In genomic region chr21:35770101-35770945, GRCh38 we compare ENCODE assay signal across 23 cellular contexts.
"Had no signal": no experiment of that assay in that cellular context is flagged by ENCODE, and none has a peak within 500 bp of the region (broad histone marks: within the 10 kb centered on the region; RNA-seq: fewer than 3 reads in every experiment).

No MANE protein-coding gene starts in this region.

- H3K4me1 Mint-ChIP-seq: naive B cell; neural crest cell; stimulated activated memory B cell treated with anti-CD40 and anti-IgM and Interleukin-4, amounts not matched to agents 10 μg/mL and 1 μg/mL and 100 μg/mL, for 72 hours had no signal

- DNase-seq: dorsolateral prefrontal cortex; effector CD4-positive, alpha-beta T cell; foreskin fibroblast; gastrocnemius medialis; head of caudate nucleus; mesenchymal stem cell; mucosa of descending colon; naive B cell; stimulated activated CD4-positive, alpha-beta T cell treated with anti-CD3 and anti-CD28 coated beads, Interleukin-4, amount 100 ng/mL, for 4 hours; upper lobe of left lung had no signal

- H3K36me3 Mint-ChIP-seq: mesothelial cell of epicardium; naive B cell; natural killer cell treated with Interleukin-12 subunit alpha and Interleukin-12 subunit beta and Interleukin-15 and Interleukin-18, amount 100 ng/mL, for 72 hours; stimulated activated memory B cell treated with anti-CD40 and anti-IgM and Interleukin-4, amounts not matched to agents 10 μg/mL and 1 μg/mL and 100 μg/mL, for 72 hours had no signal

- H3K4me3 Mint-ChIP-seq: mesothelial cell of epicardium; naive B cell; natural killer cell treated with Interleukin-12 subunit alpha and Interleukin-12 subunit beta and Interleukin-15 and Interleukin-18, amount 100 ng/mL, for 72 hours; neural crest cell; stimulated activated memory B cell treated with anti-CD40 and anti-IgM and Interleukin-4, amounts not matched to agents 10 μg/mL and 1 μg/mL and 100 μg/mL, for 72 hours; stimulated activated naive CD8-positive, alpha-beta T cell treated with anti-CD3 and anti-CD28 coated beads, Interleukin-15, Interleukin-2, amounts not matched to agents 100 ng/mL and 50 ng/mL, for 24 hours had no signal

- H3K79me2 ChIP-seq: parathyroid adenoma had no signal

- H3K27me3 ChIP-seq: gastrocnemius medialis, tibial nerve, upper lobe of left lung had no signal

- H3K4me3 ChIP-seq: dorsolateral prefrontal cortex, gastrocnemius medialis, mucosa of descending colon, smooth muscle cell, thoracic aorta, tibial nerve, upper lobe of left lung had no signal

- H3K27ac Mint-ChIP-seq: mesothelial cell of epicardium; naive B cell; natural killer cell treated with Interleukin-12 subunit alpha and Interleukin-12 subunit beta and Interleukin-15 and Interleukin-18, amount 100 ng/mL, for 72 hours; progenitor cell of endocrine pancreas; stimulated activated memory B cell treated with anti-CD40 and anti-IgM and Interleukin-4, amounts not matched to agents 10 μg/mL and 1 μg/mL and 100 μg/mL, for 72 hours; stimulated activated naive CD8-positive, alpha-beta T cell treated with anti-CD3 and anti-CD28 coated beads, Interleukin-15, Interleukin-2, amounts not matched to agents 100 ng/mL and 50 ng/mL, for 24 hours had no signal

- H3K4me2 ChIP-seq: smooth muscle cell had no signal

- H3K4me1 ChIP-seq: gastrocnemius medialis, parathyroid adenoma, upper lobe of left lung had no signal

- H2AFZ ChIP-seq: parathyroid adenoma had no signal

- H3K9me3 Mint-ChIP-seq: naive B cell; natural killer cell treated with Interleukin-12 subunit alpha and Interleukin-12 subunit beta and Interleukin-15 and Interleukin-18, amount 100 ng/mL, for 72 hours; neural crest cell; stimulated activated memory B cell treated with anti-CD40 and anti-IgM and Interleukin-4, amounts not matched to agents 10 μg/mL and 1 μg/mL and 100 μg/mL, for 72 hours; stimulated activated naive CD8-positive, alpha-beta T cell treated with anti-CD3 and anti-CD28 coated beads, Interleukin-15, Interleukin-2, amounts not matched to agents 100 ng/mL and 50 ng/mL, for 24 hours had no signal

- H3K27me3 Mint-ChIP-seq: stimulated activated memory B cell treated with anti-CD40 and anti-IgM and Interleukin-4, amounts not matched to agents 10 μg/mL and 1 μg/mL and 100 μg/mL, for 72 hours had no signal

- H3K36me3 ChIP-seq: gastrocnemius medialis, neutrophil, thoracic aorta, tibial nerve, upper lobe of left lung had no signal

- H3K27ac ChIP-seq: dorsolateral prefrontal cortex, gastrocnemius medialis, neutrophil, parathyroid adenoma, thoracic aorta, tibial nerve, upper lobe of left lung had no signal

- ATAC-seq: gastrocnemius medialis; left lobe of liver; mucosa of descending colon; natural killer cell treated with Interleukin-12 subunit alpha and Interleukin-12 subunit beta and Interleukin-15 and Interleukin-18, amount 100 ng/mL, for 72 hours; sciatic nerve; stimulated activated memory B cell treated with anti-CD40 and anti-IgM and Interleukin-4, amounts not matched to agents 10 μg/mL and 1 μg/mL and 100 μg/mL, for 72 hours had no signal
